2 cellular contexts compared by ENCODE assay signal in the genomic region with DNA sequence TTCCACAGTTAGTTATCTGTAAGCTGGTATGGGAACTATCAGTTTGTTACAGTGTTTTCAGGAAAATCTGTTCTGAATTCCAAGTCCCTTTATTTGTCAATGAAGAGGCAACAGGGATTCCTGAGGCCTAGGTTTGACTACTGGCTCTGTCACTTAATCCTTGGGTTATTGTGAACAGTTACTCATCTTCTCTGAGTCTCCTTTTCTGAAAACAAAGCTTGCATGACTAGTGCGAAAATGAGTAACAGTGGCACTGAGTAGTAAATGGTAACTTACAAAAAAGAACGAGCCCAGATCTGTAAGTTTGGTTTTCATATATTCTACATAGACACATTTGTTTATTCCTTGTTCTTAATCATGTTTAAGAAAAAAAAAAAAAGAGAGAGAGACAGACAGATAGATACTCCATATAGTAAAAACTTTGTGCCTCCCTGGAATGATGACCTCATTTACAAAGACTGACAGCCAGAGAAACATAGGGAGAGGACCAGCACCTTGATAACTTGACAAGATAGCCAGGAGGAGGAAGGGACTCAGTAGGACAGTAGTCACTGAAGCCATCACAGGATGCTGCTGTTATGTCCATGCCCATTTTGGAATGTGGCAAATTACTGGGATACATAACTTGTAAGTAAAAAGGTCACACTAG.
TF ChIP-seq lines count a peak whose summit lies in the region.

No MANE protein-coding gene starts in this region.

TF ChIP-seq in GM23338, 12 proteins besides CTCF, POLR2A, EP300 and RAD21 (continued from another document):
- TF ChIP-seq, protein P1, sequence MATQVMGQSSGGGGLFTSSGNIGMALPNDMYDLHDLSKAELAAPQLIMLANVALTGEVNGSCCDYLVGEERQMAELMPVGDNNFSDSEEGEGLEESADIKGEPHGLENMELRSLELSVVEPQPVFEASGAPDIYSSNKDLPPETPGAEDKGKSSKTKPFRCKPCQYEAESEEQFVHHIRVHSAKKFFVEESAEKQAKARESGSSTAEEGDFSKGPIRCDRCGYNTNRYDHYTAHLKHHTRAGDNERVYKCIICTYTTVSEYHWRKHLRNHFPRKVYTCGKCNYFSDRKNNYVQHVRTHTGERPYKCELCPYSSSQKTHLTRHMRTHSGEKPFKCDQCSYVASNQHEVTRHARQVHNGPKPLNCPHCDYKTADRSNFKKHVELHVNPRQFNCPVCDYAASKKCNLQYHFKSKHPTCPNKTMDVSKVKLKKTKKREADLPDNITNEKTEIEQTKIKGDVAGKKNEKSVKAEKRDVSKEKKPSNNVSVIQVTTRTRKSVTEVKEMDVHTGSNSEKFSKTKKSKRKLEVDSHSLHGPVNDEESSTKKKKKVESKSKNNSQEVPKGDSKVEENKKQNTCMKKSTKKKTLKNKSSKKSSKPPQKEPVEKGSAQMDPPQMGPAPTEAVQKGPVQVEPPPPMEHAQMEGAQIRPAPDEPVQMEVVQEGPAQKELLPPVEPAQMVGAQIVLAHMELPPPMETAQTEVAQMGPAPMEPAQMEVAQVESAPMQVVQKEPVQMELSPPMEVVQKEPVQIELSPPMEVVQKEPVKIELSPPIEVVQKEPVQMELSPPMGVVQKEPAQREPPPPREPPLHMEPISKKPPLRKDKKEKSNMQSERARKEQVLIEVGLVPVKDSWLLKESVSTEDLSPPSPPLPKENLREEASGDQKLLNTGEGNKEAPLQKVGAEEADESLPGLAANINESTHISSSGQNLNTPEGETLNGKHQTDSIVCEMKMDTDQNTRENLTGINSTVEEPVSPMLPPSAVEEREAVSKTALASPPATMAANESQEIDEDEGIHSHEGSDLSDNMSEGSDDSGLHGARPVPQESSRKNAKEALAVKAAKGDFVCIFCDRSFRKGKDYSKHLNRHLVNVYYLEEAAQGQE (IDR thresholded peaks at IDR 0.05; ENCODE audit: unreplicated experiment): no peak
- TF ChIP-seq EZH2 (IDR thresholded peaks at IDR 0.05; ENCODE audit: low read depth, unreplicated experiment) (no peak), ZNF331 (CRISPR knock-in tag; IDR thresholded peaks at IDR 0.05; ENCODE audit: low read depth) (no peak), STAT1 (IDR thresholded peaks at IDR 0.05; ENCODE audit: unreplicated experiment) (no peak), CREB1 (CRISPR knock-in tag; IDR thresholded peaks at IDR 0.05; ENCODE audit: low read depth) (no peak)
- TF ChIP-seq, protein P2, sequence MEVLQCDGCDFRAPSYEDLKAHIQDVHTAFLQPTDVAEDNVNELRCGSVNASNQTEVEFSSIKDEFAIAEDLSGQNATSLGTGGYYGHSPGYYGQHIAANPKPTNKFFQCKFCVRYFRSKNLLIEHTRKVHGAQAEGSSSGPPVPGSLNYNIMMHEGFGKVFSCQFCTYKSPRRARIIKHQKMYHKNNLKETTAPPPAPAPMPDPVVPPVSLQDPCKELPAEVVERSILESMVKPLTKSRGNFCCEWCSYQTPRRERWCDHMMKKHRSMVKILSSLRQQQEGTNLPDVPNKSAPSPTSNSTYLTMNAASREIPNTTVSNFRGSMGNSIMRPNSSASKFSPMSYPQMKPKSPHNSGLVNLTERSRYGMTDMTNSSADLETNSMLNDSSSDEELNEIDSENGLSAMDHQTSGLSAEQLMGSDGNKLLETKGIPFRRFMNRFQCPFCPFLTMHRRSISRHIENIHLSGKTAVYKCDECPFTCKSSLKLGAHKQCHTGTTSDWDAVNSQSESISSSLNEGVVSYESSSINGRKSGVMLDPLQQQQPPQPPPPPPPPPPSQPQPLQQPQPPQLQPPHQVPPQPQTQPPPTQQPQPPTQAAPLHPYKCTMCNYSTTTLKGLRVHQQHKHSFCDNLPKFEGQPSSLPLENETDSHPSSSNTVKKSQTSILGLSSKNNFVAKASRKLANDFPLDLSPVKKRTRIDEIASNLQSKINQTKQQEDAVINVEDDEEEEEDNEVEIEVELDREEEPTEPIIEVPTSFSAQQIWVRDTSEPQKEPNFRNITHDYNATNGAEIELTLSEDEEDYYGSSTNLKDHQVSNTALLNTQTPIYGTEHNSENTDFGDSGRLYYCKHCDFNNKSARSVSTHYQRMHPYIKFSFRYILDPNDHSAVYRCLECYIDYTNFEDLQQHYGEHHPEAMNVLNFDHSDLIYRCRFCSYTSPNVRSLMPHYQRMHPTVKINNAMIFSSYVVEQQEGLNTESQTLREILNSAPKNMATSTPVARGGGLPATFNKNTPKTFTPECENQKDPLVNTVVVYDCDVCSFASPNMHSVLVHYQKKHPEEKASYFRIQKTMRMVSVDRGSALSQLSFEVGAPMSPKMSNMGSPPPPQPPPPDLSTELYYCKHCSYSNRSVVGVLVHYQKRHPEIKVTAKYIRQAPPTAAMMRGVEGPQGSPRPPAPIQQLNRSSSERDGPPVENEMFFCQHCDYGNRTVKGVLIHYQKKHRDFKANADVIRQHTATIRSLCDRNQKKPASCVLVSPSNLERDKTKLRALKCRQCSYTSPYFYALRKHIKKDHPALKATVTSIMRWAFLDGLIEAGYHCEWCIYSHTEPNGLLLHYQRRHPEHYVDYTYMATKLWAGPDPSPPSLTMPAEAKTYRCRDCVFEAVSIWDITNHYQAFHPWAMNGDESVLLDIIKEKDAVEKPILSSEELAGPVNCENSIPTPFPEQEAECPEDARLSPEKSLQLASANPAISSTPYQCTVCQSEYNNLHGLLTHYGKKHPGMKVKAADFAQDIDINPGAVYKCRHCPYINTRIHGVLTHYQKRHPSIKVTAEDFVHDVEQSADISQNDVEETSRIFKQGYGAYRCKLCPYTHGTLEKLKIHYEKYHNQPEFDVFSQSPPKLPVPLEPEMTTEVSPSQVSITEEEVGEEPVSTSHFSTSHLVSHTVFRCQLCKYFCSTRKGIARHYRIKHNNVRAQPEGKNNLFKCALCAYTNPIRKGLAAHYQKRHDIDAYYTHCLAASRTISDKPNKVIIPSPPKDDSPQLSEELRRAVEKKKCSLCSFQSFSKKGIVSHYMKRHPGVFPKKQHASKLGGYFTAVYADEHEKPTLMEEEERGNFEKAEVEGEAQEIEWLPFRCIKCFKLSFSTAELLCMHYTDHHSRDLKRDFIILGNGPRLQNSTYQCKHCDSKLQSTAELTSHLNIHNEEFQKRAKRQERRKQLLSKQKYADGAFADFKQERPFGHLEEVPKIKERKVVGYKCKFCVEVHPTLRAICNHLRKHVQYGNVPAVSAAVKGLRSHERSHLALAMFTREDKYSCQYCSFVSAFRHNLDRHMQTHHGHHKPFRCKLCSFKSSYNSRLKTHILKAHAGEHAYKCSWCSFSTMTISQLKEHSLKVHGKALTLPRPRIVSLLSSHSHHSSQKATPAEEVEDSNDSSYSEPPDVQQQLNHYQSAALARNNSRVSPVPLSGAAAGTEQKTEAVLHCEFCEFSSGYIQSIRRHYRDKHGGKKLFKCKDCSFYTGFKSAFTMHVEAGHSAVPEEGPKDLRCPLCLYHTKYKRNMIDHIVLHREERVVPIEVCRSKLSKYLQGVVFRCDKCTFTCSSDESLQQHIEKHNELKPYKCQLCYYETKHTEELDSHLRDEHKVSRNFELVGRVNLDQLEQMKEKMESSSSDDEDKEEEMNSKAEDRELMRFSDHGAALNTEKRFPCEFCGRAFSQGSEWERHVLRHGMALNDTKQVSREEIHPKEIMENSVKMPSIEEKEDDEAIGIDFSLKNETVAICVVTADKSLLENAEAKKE (CRISPR knock-in tag; IDR thresholded peaks at IDR 0.05): no peak

TF ChIP-seq in WTC11, 78 proteins besides CTCF, POLR2A, EP300 and RAD21 (continued from another document):
- TF ChIP-seq, protein P3, sequence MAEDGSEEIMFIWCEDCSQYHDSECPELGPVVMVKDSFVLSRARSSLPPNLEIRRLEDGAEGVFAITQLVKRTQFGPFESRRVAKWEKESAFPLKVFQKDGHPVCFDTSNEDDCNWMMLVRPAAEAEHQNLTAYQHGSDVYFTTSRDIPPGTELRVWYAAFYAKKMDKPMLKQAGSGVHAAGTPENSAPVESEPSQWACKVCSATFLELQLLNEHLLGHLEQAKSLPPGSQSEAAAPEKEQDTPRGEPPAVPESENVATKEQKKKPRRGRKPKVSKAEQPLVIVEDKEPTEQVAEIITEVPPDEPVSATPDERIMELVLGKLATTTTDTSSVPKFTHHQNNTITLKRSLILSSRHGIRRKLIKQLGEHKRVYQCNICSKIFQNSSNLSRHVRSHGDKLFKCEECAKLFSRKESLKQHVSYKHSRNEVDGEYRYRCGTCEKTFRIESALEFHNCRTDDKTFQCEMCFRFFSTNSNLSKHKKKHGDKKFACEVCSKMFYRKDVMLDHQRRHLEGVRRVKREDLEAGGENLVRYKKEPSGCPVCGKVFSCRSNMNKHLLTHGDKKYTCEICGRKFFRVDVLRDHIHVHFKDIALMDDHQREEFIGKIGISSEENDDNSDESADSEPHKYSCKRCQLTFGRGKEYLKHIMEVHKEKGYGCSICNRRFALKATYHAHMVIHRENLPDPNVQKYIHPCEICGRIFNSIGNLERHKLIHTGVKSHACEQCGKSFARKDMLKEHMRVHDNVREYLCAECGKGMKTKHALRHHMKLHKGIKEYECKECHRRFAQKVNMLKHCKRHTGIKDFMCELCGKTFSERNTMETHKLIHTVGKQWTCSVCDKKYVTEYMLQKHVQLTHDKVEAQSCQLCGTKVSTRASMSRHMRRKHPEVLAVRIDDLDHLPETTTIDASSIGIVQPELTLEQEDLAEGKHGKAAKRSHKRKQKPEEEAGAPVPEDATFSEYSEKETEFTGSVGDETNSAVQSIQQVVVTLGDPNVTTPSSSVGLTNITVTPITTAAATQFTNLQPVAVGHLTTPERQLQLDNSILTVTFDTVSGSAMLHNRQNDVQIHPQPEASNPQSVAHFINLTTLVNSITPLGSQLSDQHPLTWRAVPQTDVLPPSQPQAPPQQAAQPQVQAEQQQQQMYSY (CRISPR knock-in tag; IDR thresholded peaks at IDR 0.05): no peak
- no peak for TF ChIP-seq JUN (CRISPR knock-in tag; IDR thresholded peaks at IDR 0.05)
- no peak for TF ChIP-seq NR2C2 (CRISPR knock-in tag; IDR thresholded peaks at IDR 0.05)
- no peak for TF ChIP-seq EMX1 (CRISPR knock-in tag; IDR thresholded peaks at IDR 0.05)
- TF ChIP-seq, protein P4, sequence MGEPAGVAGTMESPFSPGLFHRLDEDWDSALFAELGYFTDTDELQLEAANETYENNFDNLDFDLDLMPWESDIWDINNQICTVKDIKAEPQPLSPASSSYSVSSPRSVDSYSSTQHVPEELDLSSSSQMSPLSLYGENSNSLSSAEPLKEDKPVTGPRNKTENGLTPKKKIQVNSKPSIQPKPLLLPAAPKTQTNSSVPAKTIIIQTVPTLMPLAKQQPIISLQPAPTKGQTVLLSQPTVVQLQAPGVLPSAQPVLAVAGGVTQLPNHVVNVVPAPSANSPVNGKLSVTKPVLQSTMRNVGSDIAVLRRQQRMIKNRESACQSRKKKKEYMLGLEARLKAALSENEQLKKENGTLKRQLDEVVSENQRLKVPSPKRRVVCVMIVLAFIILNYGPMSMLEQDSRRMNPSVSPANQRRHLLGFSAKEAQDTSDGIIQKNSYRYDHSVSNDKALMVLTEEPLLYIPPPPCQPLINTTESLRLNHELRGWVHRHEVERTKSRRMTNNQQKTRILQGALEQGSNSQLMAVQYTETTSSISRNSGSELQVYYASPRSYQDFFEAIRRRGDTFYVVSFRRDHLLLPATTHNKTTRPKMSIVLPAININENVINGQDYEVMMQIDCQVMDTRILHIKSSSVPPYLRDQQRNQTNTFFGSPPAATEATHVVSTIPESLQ (CRISPR knock-in tag; IDR thresholded peaks at IDR 0.05): no peak
- TF ChIP-seq, protein P5, sequence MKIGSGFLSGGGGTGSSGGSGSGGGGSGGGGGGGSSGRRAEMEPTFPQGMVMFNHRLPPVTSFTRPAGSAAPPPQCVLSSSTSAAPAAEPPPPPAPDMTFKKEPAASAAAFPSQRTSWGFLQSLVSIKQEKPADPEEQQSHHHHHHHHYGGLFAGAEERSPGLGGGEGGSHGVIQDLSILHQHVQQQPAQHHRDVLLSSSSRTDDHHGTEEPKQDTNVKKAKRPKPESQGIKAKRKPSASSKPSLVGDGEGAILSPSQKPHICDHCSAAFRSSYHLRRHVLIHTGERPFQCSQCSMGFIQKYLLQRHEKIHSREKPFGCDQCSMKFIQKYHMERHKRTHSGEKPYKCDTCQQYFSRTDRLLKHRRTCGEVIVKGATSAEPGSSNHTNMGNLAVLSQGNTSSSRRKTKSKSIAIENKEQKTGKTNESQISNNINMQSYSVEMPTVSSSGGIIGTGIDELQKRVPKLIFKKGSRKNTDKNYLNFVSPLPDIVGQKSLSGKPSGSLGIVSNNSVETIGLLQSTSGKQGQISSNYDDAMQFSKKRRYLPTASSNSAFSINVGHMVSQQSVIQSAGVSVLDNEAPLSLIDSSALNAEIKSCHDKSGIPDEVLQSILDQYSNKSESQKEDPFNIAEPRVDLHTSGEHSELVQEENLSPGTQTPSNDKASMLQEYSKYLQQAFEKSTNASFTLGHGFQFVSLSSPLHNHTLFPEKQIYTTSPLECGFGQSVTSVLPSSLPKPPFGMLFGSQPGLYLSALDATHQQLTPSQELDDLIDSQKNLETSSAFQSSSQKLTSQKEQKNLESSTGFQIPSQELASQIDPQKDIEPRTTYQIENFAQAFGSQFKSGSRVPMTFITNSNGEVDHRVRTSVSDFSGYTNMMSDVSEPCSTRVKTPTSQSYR (CRISPR knock-in tag; IDR thresholded peaks at IDR 0.05): no peak
